Comparison of ENCODE assay signal across 15 cellular contexts in genomic region chr12:40058721-40059190, GRCh38. TPM values are rescaled to one million over a fixed set of nuclear protein-coding genes. Genes with fewer than 3 reads are reported as not detected.
DNase-seq lines count a peak whose midpoint lies in the region; ATAC-seq, FAIRE-seq and TF ChIP-seq lines count a peak whose summit lies in the region.
"Had no signal": no experiment of that assay in that cellular context is flagged by ENCODE, and none has a peak within 500 bp of the region (broad histone marks: within the 10 kb centered on the region; RNA-seq: fewer than 3 reads in every experiment).

No MANE protein-coding gene starts in this region.

- no peak for TF ChIP-seq POLR2A in HepG2 (IDR thresholded peaks at IDR 0.05; ENCODE audit: insufficient read depth in 1 of 2, low read depth in 2 of 2, low read length in 2 of 2)

- no peak for FAIRE-seq in HepG2 (lab: Jason Lieb, UNC)

- H3K4me2 ChIP-seq in HepG2 (ENCODE audit: low read depth, low read length) = no peak overlapping the region

- intact Hi-C loops in left colon (cut with DNase I, micrococcal nuclease) (no loop called here), HepG2 (cut with micrococcal nuclease; ENCODE audit: unreplicated experiment) (no loop called here)

- peak overlapping the region; percentile 76 for H3K4me3 ChIP-seq in endocrine pancreas (ENCODE audit: control insufficient read depth, insufficient read depth, low read length)
- no peak overlapping the region for H3K4me3 ChIP-seq in HepG2 (replicated peaks in 1 of 3; ENCODE audit: insufficient read depth in 1 of 3, low read depth in 2 of 3, low read length in 3 of 3)
- H3K4me3 ChIP-seq: lower lobe of right lung, tibial artery had no signal

- no peaks in the 10 kb centered on the region for H4K20me1 ChIP-seq in HepG2 (ENCODE audit: insufficient read depth, low read length)

- no peaks in the 10 kb centered on the region for H3K79me2 ChIP-seq in HepG2 (ENCODE audit: insufficient read depth, low read length)

- no peak for TF ChIP-seq CTCF in HepG2 (CRISPR knock-in tag; IDR thresholded peaks at IDR 0.05)

- peak; percentile 4 for DNase-seq in A172 (ENCODE audit: low spot score)
- DNase-seq in M059J (ENCODE audit: low read depth) = peak; percentile 20
- no peak for DNase-seq in left colon
- DNase-seq in stimulated activated CD4-positive, alpha-beta T cell treated with anti-CD3 and anti-CD28 coated beads, Interleukin-2, amount 100 ng/mL, for 48 hours = no peak
- no peak for DNase-seq in DMS79 treated with DMSO at 0.1 percent for 48 hours (lab: John Stamatoyannopoulos, UW)
- no peak for DNase-seq in HepG2 (ENCODE audit: low spot score)
- no peak for DNase-seq in DMS53 (lab: John Stamatoyannopoulos, UW)
- DNase-seq: central memory CD4-positive, alpha-beta T cell; DMS153; lower lobe of right lung; stimulated activated CD4-positive, alpha-beta T cell treated with anti-CD3 and anti-CD28 coated beads, Interleukin-15, amount 100 ng/mL, for 24 hours; T-helper 9 cell; tibial artery had no signal

- H3K27me3 ChIP-seq in endocrine pancreas (ENCODE audit: control insufficient read depth, insufficient read depth, low read length) (no peaks in the 10 kb centered on the region), HepG2 (ENCODE audit: control insufficient read depth in 1 of 2, insufficient read depth in 2 of 2, low read length in 2 of 2) (no peaks in the 10 kb centered on the region)
- H3K27me3 ChIP-seq: tibial artery had no signal

- ATAC-seq in left colon (peak; percentile 91), HepG2 (no peak)
- ATAC-seq: lower lobe of right lung had no signal

- no TSS peak for BruUV-seq in HepG2 (replicated peaks; lab: Mats Ljungman, UMichigan)

- H3K9ac ChIP-seq in endocrine pancreas (ENCODE audit: control insufficient read depth, insufficient read depth, low read length) (no peak overlapping the region), HepG2 (ENCODE audit: insufficient read depth, low read depth, low read length) (no peak overlapping the region)

- H3K36me3 ChIP-seq in endocrine pancreas (ENCODE audit: control insufficient read depth, insufficient read depth, low read length) (no peaks in the 10 kb centered on the region), HepG2 (replicated peaks in 1 of 2; ENCODE audit: control insufficient read depth in 1 of 2, insufficient read depth in 2 of 2, low read length in 2 of 2) (no peaks in the 10 kb centered on the region)
- H3K36me3 ChIP-seq: lower lobe of right lung, tibial artery had no signal

- CTCF ChIA-PET in HepG2 (lab: Yijun Ruan, JAX; ENCODE audit: low intra/inter-chr PET ratio, low total read pairs) = no interaction called here

- H3K27ac ChIP-seq in HepG2 (ENCODE audit: extremely low read length, insufficient read depth, low read length) = no peak overlapping the region
- H3K27ac ChIP-seq: lower lobe of right lung, RWPE1, tibial artery had no signal

- TF ChIP-seq EP300 in HepG2 (IDR thresholded peaks at IDR 0.05; ENCODE audit: low read depth in 2 of 2, low read length in 2 of 2) (no peak), HepG2 (CRISPR knock-in tag; IDR thresholded peaks at IDR 0.05; ENCODE audit: borderline replicate concordance) (no peak)

- H3K4me1 ChIP-seq in endocrine pancreas (ENCODE audit: control insufficient read depth, insufficient read depth, low read length) = peaks cover 32% of the 10 kb centered on the region
- H3K4me1 ChIP-seq in HepG2 (ENCODE audit: insufficient read depth, low read length) = no peaks in the 10 kb centered on the region

- TF ChIP-seq RAD21 in HepG2 (CRISPR knock-in tag; IDR thresholded peaks at IDR 0.05) = no peak

- WGBS in HepG2 (ENCODE audit: low lambda C conversion rate) = 94% methylated on average over 3 of the region's 3 CpGs

- H2AFZ ChIP-seq in HepG2 (ENCODE audit: low read length) = no peak overlapping the region

- POLR2A ChIA-PET in HepG2 (lab: Yijun Ruan, JAX) = no interaction called here

- H3K9me3 ChIP-seq in endocrine pancreas (ENCODE audit: control insufficient read depth, low read length) (no peaks in the 10 kb centered on the region), HepG2 (ENCODE audit: low read length) (no peaks in the 10 kb centered on the region)
- H3K9me3 ChIP-seq: lower lobe of right lung, tibial artery had no signal

- in situ Hi-C loops in HepG2 (cut with HindIII; ENCODE audit: extremely low pct_ligation_motif_present, low pct_unique_long_range_greater_than_20kb) = no loop called here

TF ChIP-seq in HepG2, 621 proteins besides CTCF, POLR2A, EP300 and RAD21:
- TF ChIP-seq ZNF660 (CRISPR knock-in tag; IDR thresholded peaks at IDR 0.05; ENCODE audit: borderline replicate concordance, low read depth) = no peak
- no peak for TF ChIP-seq ZFP36L1 (CRISPR knock-in tag; IDR thresholded peaks at IDR 0.05)
- no peak for TF ChIP-seq EED (CRISPR knock-in tag; IDR thresholded peaks at IDR 0.05)
- no peak for TF ChIP-seq ZNF549 (CRISPR knock-in tag; IDR thresholded peaks at IDR 0.05)
- no peak for TF ChIP-seq ZNF737 (CRISPR knock-in tag; IDR thresholded peaks at IDR 0.05; ENCODE audit: borderline replicate concordance)
- no peak for TF ChIP-seq CREB3 (CRISPR knock-in tag; IDR thresholded peaks at IDR 0.05)
- no peak for TF ChIP-seq ZNF17 (CRISPR knock-in tag; IDR thresholded peaks at IDR 0.05)
- TF ChIP-seq PHF8 (CRISPR knock-in tag; IDR thresholded peaks at IDR 0.05) = no peak
- TF ChIP-seq ZMYM3 (CRISPR knock-in tag; IDR thresholded peaks at IDR 0.05) = no peak
- TF ChIP-seq NR2C2 (CRISPR knock-in tag; IDR thresholded peaks at IDR 0.05; ENCODE audit: borderline replicate concordance) = no peak
- TF ChIP-seq ZNF615 (CRISPR knock-in tag; IDR thresholded peaks at IDR 0.05; ENCODE audit: borderline replicate concordance) = no peak
- TF ChIP-seq HDAC2 (CRISPR knock-in tag; IDR thresholded peaks at IDR 0.05) = no peak
- no peak for TF ChIP-seq ZNF75D (CRISPR knock-in tag; IDR thresholded peaks at IDR 0.05; ENCODE audit: borderline replicate concordance)

RNA-seq across cellular contexts. Expression of gene SLC2A13, which starts 47.1 kb away (rescaled TPM):
- total RNA-seq in A172 (2014; rRNA removed; shearing (Covaris generic)) = 4.0 and 4.6 TPM in 2 replicates
- total RNA-seq in M059J (2014; rRNA removed; shearing (Covaris generic)) = 3.1 and 3.2 TPM in 2 replicates
- total RNA-seq in left colon (10 to 100 TPM; 33.2 to 39.2 TPM), HepG2 (2016; rRNA removed; fragmentation: Illumina TruSeq; extraction: Trizol) (3.2 and 6.0 TPM in 2 replicates)
- total RNA-seq in HepG2 (2016; cell fraction: cytosol; rRNA removed; fragmentation: Illumina TruSeq; extraction: Trizol; ENCODE audit: low read depth) = 1.1 and 1.6 TPM in 2 replicates
- total RNA-seq in HepG2 (2016; cell fraction: insoluble cytoplasmic fraction; rRNA removed; fragmentation: Illumina TruSeq; extraction: Trizol) = 2.6 and 4.9 TPM in 2 replicates
- 1.3 and 1.8 TPM in 2 replicates for total RNA-seq in HepG2 (2016; cell fraction: membrane; rRNA removed; fragmentation: Illumina TruSeq; extraction: Trizol)
- 17.4 and 20.6 TPM in 2 replicates for total RNA-seq in HepG2 (2016; cell fraction: nucleus; rRNA removed; fragmentation: Illumina TruSeq; extraction: Trizol)
- polyA plus RNA-seq in HepG2 (2011; rRNA removed) = 4.7 and 5.5 TPM in 2 replicates
- 1.2 and 1.7 TPM in 2 replicates for polyA plus RNA-seq in HepG2 (2011; cell fraction: cytosol; rRNA removed)
- 11.3 and 13.6 TPM in 2 replicates for polyA plus RNA-seq in HepG2 (2011; cell fraction: nucleus; rRNA removed)
- polyA plus RNA-seq in HepG2 (2012) = 2.6 and 3.8 TPM in 2 replicates
- 0.16 and 0.17 TPM in 2 replicates for polyA plus RNA-seq in HepG2 (2016; cell fraction: cytosol; fragmentation: Illumina TruSeq; extraction: Trizol; ENCODE audit: low read depth)
- polyA plus RNA-seq in HepG2 (2016; cell fraction: insoluble cytoplasmic fraction; fragmentation: Illumina TruSeq; extraction: Trizol; ENCODE audit: low read depth) = 2.0 and 2.2 TPM in 2 replicates
- polyA plus RNA-seq in HepG2 (2016; cell fraction: membrane; fragmentation: Illumina TruSeq; extraction: Trizol; ENCODE audit: low read depth) = 0.46 and 0.58 TPM in 2 replicates
- polyA plus RNA-seq in HepG2 (2016; cell fraction: nucleus; fragmentation: Illumina TruSeq; extraction: Trizol; ENCODE audit: insufficient read depth, low read depth) = 10.4 and 10.7 TPM in 2 replicates
- polyA minus RNA-seq in HepG2 (2011; rRNA and poly(A)+ RNA removed; ENCODE audit: low replicate concordance) = 8.5 and 31.5 TPM in 2 replicates
- 5.6 and 6.1 TPM in 2 replicates for polyA minus RNA-seq in HepG2 (2011; cell fraction: cytosol; rRNA and poly(A)+ RNA removed)
- 31.5 and 36.4 TPM in 2 replicates for polyA minus RNA-seq in HepG2 (2011; cell fraction: nucleus; rRNA and poly(A)+ RNA removed)

Comparison
In these comparisons a context has a peak if more than half of its experiments do, and no peak if none do; other contexts are left out.
1. DNase-seq: peak in A172 (single experiment) and M059J (single experiment); none in left colon (0 of 2), stimulated activated CD4-positive, alpha-beta T cell treated with anti-CD3 and anti-CD28 coated beads, Interleukin-2, amount 100 ng/mL, for 48 hours (0 of 2), DMS79 treated with DMSO at 0.1 percent for 48 hours (single experiment), HepG2 (single experiment) and DMS53 (single experiment).